ENCODE assay signal across 1 cellular context in the genomic region with DNA sequence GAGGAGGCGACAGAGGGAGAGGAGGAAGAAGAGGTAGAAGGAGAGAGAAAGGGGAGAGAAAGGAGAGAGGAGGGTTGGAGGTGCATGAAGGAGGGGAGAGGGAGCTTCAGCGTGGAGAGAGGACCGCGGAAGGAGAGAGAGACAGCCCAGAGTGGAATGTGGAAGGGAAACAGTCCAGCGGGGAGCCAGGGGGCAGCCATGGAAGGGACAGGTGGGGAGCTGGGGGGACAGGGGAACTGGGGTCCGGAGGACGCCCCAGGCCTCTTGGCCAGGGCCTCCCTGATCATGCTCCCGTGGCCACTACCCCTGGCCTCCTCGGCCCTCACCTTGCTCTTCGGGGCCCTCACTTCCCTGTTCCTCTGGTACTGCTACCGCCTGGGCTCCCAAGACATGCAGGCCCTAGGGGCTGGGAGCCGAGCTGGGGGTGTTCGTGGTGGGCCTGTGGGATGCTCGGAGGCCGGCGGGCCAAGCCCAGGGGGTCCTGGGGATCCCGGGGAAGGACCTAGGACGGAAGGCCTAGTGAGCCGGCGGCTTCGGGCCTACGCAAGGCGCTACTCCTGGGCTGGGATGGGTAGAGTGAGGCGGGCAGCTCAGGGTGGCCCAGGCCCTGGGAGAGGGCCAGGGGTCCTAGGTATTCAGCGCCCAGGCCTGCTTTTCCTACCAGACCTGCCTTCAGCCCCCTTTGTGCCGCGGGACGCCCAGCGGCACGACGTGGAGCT.
TF ChIP-seq lines count a peak whose summit lies in the region.

No MANE protein-coding gene starts in this region.

TF ChIP-seq in HepG2, 621 proteins besides CTCF, POLR2A, EP300 and RAD21 (continues in another document):
- TF ChIP-seq NFIC (IDR thresholded peaks at IDR 0.05; ENCODE audit: low read length) (no peak), KAT2B (IDR thresholded peaks at IDR 0.05; ENCODE audit: borderline replicate concordance, low read depth, low read length) (no peak), MED8 (CRISPR knock-in tag; IDR thresholded peaks at IDR 0.05; ENCODE audit: insufficient replicate concordance) (no peak), TBX3 (IDR thresholded peaks at IDR 0.05; ENCODE audit: borderline replicate concordance) (no peak), ZNF383 (CRISPR knock-in tag; IDR thresholded peaks at IDR 0.05; ENCODE audit: borderline replicate concordance) (0 out of 2 replicates have a peak, but pooled peaks have one; percentile 10), SMARCE1 (IDR thresholded peaks at IDR 0.05; ENCODE audit: borderline replicate concordance) (no peak), WIZ (CRISPR knock-in tag; IDR thresholded peaks at IDR 0.05) (0 out of 2 replicates have a peak, but pooled peaks have one; percentile 34), HHEX (CRISPR knock-in tag; IDR thresholded peaks at IDR 0.05) (no peak), ZNF83 (CRISPR knock-in tag; IDR thresholded peaks at IDR 0.05; ENCODE audit: borderline replicate concordance) (no peak), BRD4 (CRISPR knock-in tag; IDR thresholded peaks at IDR 0.05) (no peak), ZMYM3 (CRISPR knock-in tag; IDR thresholded peaks at IDR 0.05) (no peak), DNMT1 (CRISPR knock-in tag; IDR thresholded peaks at IDR 0.05) (no peak), DPF2 (CRISPR knock-in tag; IDR thresholded peaks at IDR 0.05; ENCODE audit: borderline replicate concordance, low read depth) (no peak), AGO2 (optimal IDR thresholded peaks at IDR 0.05; ENCODE audit: low read depth, low read length) (peak; percentile 60), MIER3 (CRISPR knock-in tag; IDR thresholded peaks at IDR 0.05; ENCODE audit: borderline replicate concordance) (0 out of 2 replicates have a peak, but pooled peaks have one; percentile 19), ZNF709 (CRISPR knock-in tag; IDR thresholded peaks at IDR 0.05) (no peak; the same call in 1 of the 2 replicates), MAF1 (CRISPR knock-in tag; IDR thresholded peaks at IDR 0.05; ENCODE audit: borderline replicate concordance) (no peak), ZFP36L2 (CRISPR knock-in tag; IDR thresholded peaks at IDR 0.05) (no peak)
- TF ChIP-seq, protein P1, sequence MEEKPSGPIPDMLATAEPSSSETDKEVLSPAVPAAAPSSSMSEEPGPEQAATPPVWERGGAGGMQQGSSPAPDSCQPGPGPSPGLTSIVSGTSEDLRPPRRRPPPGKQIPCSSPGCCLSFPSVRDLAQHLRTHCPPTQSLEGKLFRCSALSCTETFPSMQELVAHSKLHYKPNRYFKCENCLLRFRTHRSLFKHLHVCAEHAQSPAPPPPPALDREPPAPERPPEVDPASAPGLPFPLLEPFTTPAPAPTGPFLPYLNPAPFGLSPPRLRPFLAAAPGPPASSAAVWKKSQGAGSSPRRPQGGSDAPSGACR (CRISPR knock-in tag; IDR thresholded peaks at IDR 0.05) = no peak
- TF ChIP-seq, protein P2, sequence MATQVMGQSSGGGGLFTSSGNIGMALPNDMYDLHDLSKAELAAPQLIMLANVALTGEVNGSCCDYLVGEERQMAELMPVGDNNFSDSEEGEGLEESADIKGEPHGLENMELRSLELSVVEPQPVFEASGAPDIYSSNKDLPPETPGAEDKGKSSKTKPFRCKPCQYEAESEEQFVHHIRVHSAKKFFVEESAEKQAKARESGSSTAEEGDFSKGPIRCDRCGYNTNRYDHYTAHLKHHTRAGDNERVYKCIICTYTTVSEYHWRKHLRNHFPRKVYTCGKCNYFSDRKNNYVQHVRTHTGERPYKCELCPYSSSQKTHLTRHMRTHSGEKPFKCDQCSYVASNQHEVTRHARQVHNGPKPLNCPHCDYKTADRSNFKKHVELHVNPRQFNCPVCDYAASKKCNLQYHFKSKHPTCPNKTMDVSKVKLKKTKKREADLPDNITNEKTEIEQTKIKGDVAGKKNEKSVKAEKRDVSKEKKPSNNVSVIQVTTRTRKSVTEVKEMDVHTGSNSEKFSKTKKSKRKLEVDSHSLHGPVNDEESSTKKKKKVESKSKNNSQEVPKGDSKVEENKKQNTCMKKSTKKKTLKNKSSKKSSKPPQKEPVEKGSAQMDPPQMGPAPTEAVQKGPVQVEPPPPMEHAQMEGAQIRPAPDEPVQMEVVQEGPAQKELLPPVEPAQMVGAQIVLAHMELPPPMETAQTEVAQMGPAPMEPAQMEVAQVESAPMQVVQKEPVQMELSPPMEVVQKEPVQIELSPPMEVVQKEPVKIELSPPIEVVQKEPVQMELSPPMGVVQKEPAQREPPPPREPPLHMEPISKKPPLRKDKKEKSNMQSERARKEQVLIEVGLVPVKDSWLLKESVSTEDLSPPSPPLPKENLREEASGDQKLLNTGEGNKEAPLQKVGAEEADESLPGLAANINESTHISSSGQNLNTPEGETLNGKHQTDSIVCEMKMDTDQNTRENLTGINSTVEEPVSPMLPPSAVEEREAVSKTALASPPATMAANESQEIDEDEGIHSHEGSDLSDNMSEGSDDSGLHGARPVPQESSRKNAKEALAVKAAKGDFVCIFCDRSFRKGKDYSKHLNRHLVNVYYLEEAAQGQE (IDR thresholded peaks at IDR 0.05; ENCODE audit: borderline replicate concordance in 1 of 2, low read depth in 1 of 2, low read length in 2 of 2) = no peak
- TF ChIP-seq, protein P3, sequence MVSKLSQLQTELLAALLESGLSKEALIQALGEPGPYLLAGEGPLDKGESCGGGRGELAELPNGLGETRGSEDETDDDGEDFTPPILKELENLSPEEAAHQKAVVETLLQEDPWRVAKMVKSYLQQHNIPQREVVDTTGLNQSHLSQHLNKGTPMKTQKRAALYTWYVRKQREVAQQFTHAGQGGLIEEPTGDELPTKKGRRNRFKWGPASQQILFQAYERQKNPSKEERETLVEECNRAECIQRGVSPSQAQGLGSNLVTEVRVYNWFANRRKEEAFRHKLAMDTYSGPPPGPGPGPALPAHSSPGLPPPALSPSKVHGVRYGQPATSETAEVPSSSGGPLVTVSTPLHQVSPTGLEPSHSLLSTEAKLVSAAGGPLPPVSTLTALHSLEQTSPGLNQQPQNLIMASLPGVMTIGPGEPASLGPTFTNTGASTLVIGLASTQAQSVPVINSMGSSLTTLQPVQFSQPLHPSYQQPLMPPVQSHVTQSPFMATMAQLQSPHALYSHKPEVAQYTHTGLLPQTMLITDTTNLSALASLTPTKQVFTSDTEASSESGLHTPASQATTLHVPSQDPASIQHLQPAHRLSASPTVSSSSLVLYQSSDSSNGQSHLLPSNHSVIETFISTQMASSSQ (IDR thresholded peaks at IDR 0.05; ENCODE audit: low read depth) = no peak
- TF ChIP-seq, protein P3 (CRISPR knock-in tag; IDR thresholded peaks at IDR 0.05; ENCODE audit: borderline replicate concordance) = no peak; the same call in 1 of the 2 replicates
- TF ChIP-seq, protein P4, sequence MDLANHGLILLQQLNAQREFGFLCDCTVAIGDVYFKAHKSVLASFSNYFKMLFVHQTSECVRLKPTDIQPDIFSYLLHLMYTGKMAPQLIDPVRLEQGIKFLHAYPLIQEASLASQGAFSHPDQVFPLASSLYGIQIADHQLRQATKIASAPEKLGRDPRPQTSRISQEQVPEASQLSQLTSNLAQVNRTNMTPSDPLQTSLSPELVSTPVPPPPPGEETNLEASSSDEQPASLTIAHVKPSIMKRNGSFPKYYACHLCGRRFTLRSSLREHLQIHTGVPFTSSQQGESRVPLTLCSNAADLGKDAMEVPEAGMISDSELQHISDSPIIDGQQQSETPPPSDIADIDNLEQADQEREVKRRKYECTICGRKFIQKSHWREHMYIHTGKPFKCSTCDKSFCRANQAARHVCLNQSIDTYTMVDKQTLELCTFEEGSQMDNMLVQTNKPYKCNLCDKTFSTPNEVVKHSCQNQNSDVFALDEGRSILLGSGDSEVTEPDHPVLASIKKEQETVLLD (CRISPR knock-in tag; IDR thresholded peaks at IDR 0.05; ENCODE audit: low read depth) = no peak
- TF ChIP-seq, protein P5, sequence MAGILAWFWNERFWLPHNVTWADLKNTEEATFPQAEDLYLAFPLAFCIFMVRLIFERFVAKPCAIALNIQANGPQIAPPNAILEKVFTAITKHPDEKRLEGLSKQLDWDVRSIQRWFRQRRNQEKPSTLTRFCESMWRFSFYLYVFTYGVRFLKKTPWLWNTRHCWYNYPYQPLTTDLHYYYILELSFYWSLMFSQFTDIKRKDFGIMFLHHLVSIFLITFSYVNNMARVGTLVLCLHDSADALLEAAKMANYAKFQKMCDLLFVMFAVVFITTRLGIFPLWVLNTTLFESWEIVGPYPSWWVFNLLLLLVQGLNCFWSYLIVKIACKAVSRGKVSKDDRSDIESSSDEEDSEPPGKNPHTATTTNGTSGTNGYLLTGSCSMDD (CRISPR knock-in tag; IDR thresholded peaks at IDR 0.05) = no peak
- TF ChIP-seq, protein P6, sequence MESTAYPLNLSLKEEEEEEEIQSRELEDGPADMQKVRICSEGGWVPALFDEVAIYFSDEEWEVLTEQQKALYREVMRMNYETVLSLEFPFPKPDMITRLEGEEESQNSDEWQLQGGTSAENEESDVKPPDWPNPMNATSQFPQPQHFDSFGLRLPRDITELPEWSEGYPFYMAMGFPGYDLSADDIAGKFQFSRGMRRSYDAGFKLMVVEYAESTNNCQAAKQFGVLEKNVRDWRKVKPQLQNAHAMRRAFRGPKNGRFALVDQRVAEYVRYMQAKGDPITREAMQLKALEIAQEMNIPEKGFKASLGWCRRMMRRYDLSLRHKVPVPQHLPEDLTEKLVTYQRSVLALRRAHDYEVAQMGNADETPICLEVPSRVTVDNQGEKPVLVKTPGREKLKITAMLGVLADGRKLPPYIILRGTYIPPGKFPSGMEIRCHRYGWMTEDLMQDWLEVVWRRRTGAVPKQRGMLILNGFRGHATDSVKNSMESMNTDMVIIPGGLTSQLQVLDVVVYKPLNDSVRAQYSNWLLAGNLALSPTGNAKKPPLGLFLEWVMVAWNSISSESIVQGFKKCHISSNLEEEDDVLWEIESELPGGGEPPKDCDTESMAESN (CRISPR knock-in tag; conservative IDR thresholded peaks at IDR 0.05) = peak; percentile 31; the same call in 1 of the 2 replicates
- TF ChIP-seq, protein P7, sequence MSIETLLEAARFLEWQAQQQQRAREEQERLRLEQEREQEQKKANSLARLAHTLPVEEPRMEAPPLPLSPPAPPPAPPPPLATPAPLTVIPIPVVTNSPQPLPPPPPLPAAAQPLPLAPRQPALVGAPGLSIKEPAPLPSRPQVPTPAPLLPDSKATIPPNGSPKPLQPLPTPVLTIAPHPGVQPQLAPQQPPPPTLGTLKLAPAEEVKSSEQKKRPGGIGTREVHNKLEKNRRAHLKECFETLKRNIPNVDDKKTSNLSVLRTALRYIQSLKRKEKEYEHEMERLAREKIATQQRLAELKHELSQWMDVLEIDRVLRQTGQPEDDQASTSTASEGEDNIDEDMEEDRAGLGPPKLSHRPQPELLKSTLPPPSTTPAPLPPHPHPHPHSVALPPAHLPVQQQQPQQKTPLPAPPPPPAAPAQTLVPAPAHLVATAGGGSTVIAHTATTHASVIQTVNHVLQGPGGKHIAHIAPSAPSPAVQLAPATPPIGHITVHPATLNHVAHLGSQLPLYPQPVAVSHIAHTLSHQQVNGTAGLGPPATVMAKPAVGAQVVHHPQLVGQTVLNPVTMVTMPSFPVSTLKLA (IDR thresholded peaks at IDR 0.05) = no peak
- TF ChIP-seq, protein P8, sequence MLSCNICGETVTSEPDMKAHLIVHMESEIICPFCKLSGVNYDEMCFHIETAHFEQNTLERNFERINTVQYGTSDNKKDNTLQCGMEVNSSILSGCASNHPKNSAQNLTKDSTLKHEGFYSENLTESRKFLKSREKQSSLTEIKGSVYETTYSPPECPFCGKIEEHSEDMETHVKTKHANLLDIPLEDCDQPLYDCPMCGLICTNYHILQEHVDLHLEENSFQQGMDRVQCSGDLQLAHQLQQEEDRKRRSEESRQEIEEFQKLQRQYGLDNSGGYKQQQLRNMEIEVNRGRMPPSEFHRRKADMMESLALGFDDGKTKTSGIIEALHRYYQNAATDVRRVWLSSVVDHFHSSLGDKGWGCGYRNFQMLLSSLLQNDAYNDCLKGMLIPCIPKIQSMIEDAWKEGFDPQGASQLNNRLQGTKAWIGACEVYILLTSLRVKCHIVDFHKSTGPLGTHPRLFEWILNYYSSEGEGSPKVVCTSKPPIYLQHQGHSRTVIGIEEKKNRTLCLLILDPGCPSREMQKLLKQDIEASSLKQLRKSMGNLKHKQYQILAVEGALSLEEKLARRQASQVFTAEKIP (CRISPR knock-in tag; IDR thresholded peaks at IDR 0.05; ENCODE audit: borderline replicate concordance) = no peak
- TF ChIP-seq, protein P9, sequence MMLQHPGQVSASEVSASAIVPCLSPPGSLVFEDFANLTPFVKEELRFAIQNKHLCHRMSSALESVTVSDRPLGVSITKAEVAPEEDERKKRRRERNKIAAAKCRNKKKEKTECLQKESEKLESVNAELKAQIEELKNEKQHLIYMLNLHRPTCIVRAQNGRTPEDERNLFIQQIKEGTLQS (CRISPR knock-in tag; IDR thresholded peaks at IDR 0.05) = no peak
- TF ChIP-seq, protein P10, sequence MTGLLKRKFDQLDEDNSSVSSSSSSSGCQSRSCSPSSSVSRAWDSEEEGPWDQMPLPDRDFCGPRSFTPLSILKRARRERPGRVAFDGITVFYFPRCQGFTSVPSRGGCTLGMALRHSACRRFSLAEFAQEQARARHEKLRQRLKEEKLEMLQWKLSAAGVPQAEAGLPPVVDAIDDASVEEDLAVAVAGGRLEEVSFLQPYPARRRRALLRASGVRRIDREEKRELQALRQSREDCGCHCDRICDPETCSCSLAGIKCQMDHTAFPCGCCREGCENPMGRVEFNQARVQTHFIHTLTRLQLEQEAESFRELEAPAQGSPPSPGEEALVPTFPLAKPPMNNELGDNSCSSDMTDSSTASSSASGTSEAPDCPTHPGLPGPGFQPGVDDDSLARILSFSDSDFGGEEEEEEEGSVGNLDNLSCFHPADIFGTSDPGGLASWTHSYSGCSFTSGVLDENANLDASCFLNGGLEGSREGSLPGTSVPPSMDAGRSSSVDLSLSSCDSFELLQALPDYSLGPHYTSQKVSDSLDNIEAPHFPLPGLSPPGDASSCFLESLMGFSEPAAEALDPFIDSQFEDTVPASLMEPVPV (CRISPR knock-in tag; IDR thresholded peaks at IDR 0.05) = no peak
- TF ChIP-seq, protein P11, sequence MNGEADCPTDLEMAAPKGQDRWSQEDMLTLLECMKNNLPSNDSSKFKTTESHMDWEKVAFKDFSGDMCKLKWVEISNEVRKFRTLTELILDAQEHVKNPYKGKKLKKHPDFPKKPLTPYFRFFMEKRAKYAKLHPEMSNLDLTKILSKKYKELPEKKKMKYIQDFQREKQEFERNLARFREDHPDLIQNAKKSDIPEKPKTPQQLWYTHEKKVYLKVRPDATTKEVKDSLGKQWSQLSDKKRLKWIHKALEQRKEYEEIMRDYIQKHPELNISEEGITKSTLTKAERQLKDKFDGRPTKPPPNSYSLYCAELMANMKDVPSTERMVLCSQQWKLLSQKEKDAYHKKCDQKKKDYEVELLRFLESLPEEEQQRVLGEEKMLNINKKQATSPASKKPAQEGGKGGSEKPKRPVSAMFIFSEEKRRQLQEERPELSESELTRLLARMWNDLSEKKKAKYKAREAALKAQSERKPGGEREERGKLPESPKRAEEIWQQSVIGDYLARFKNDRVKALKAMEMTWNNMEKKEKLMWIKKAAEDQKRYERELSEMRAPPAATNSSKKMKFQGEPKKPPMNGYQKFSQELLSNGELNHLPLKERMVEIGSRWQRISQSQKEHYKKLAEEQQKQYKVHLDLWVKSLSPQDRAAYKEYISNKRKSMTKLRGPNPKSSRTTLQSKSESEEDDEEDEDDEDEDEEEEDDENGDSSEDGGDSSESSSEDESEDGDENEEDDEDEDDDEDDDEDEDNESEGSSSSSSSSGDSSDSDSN (CRISPR knock-in tag; IDR thresholded peaks at IDR 0.05) = peak; percentile 45; the same call in 1 of the 2 replicates
